ENCODE assay signal across 11 cellular contexts in the genomic region with DNA sequence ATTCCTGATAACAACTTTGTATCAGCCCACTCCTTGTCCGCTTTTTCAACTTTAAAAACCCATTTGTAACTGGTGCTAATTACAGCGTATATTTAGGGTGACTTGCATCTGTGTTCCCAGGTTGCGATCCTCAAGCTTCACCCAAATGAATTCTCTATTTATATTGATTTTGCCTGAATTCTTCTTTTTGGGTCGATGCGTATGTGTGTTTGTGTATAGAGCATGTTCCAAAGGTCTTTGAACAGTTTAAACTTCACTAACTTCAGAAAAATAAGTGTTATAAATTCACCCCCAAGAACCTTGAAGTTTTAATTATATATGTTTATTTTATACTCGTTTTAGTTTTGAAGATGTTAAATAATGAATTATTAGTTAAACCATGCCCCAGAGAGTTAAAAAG. TPM values are rescaled to one million over a fixed set of nuclear protein-coding genes. Genes with fewer than 3 reads are reported as not detected.
"Had no signal": no experiment of that assay in that cellular context is flagged by ENCODE, and none has a peak within 500 bp of the region (broad histone marks: within the 10 kb centered on the region; RNA-seq: fewer than 3 reads in every experiment).

No MANE protein-coding gene starts in this region.

- H2AFZ ChIP-seq: GM23248 had no signal

- H3K9me3 Mint-ChIP-seq: HFFc6 had no signal

- H3K36me3 ChIP-seq: HAP-1 had no signal

- FAIRE-seq: K562 had no signal

- H3K27ac Mint-ChIP-seq: HFFc6 had no signal

- H3K4me3 ChIP-seq: GM23248, HAP-1, K562 had no signal

- H3K4me1 ChIP-seq: HAP-1 had no signal

- H3K27ac ChIP-seq: GM23248, HL-60 had no signal

- H3K4me3 Mint-ChIP-seq: HFFc6 had no signal

- ATAC-seq: HCT116, K562 had no signal

- H3K9me3 ChIP-seq: HAP-1 had no signal

- H3K9ac ChIP-seq: GM23248 had no signal

- DNase-seq: GM23248, GOT3, H7, HFFc6, IMR-90 had no signal

RNA-seq across cellular contexts. Expression of gene SPATA31D4, which starts 16.1 kb away (rescaled TPM):
- total RNA-seq: GM23248, H4, H7, HFFc6, HT1080, IMR-90, K562 had no signal
- polyA plus RNA-seq: GM23248, IMR-90, K562 had no signal

RNA-seq across cellular contexts. Expression of gene SPATA31D3, which starts 31.2 kb away (rescaled TPM):
- total RNA-seq: GM23248, H4, H7, HFFc6, HT1080, IMR-90, K562 had no signal
- polyA plus RNA-seq: GM23248, IMR-90, K562 had no signal
